8 cellular contexts compared by ENCODE assay signal in genomic region chr6:296151-297122, GRCh38. TPM values are rescaled to one million over a fixed set of nuclear protein-coding genes. Genes with fewer than 3 reads are reported as not detected.
A peak's percentile ranks its signal among the peaks of the same experiment; 100 is the strongest.
DNase-seq lines count a peak whose midpoint lies in the region; ATAC-seq, FAIRE-seq and TF ChIP-seq lines count a peak whose summit lies in the region.

No MANE protein-coding gene starts in this region.

- no peak for FAIRE-seq in HepG2 (lab: Jason Lieb, UNC)

- H3K27ac ChIP-seq in HepG2 (ENCODE audit: extremely low read length, insufficient read depth, low read length) (no peak overlapping the region), right lobe of liver (peak overlapping the region in 1 of 3 donors; percentile 11), HL-60 (replicated peaks) (peak overlapping the region; percentile 42), upper lobe of right lung (peak overlapping the region; percentile 27)

- H3K9me3 ChIP-seq in HepG2 (ENCODE audit: low read length) (no peaks in the 10 kb centered on the region), right lobe of liver (no peaks in the 10 kb centered on the region), upper lobe of right lung (no peaks in the 10 kb centered on the region)

- WGBS in HepG2 (ENCODE audit: low lambda C conversion rate): 46% methylated on average over 9 of the region's 9 CpGs
- 34% methylated on average over 9 of the region's 9 CpGs for WGBS in right lobe of liver (ENCODE audit: insufficient coverage, low coverage, low lambda C conversion rate, missing lambda C conversion rate)

- no peak overlapping the region for H2AFZ ChIP-seq in HepG2 (ENCODE audit: low read length)

- intact Hi-C loops in HepG2 (cut with micrococcal nuclease; ENCODE audit: unreplicated experiment) (no loop called here), right lobe of liver (cut with DNase I) (no loop called here), upper lobe of right lung (cut with DNase I) (no loop called here)

- H3K4me2 ChIP-seq in HepG2 (ENCODE audit: low read depth, low read length): no peak overlapping the region

- DNase-seq in HepG2 (ENCODE audit: low spot score): no peak
- DNase-seq in right lobe of liver: no peak
- DNase-seq in HL-60 (ENCODE audit: low read depth in 1 of 2, low spot score in 1 of 2): peak in 1 of 2 experiments; percentile 48
- DNase-seq in globus pallidus (ENCODE audit: low spot score): peak; percentile 89
- DNase-seq in upper lobe of right lung: peak; percentile 65
- DNase-seq in DMS114 treated with DMSO at 0.1 percent for 48 hours (lab: John Stamatoyannopoulos, UW; ENCODE audit: unreplicated experiment): no peak
- no peak for DNase-seq in NCI-H2029 (lab: John Stamatoyannopoulos, UW)

- peaks cover 31% of the 10 kb centered on the region for H3K4me1 ChIP-seq in HepG2 (ENCODE audit: insufficient read depth, low read length)
- H3K4me1 ChIP-seq in right lobe of liver: peaks cover 0 to 11% (median 0%) of the 10 kb centered on the region in 4 donors
- H3K4me1 ChIP-seq in upper lobe of right lung: peaks cover 56% of the 10 kb centered on the region

- TF ChIP-seq EP300 in HepG2 (IDR thresholded peaks at IDR 0.05; ENCODE audit: low read depth in 2 of 2, low read length in 2 of 2) (no peak), HepG2 (CRISPR knock-in tag; IDR thresholded peaks at IDR 0.05; ENCODE audit: borderline replicate concordance) (no peak)

- ATAC-seq in HepG2 (no peak), right lobe of liver (no peak), upper lobe of right lung (no peak), HG03175 (IDR thresholded peaks at IDR 0.05; ENCODE audit: unreplicated experiment) (no peak)

- POLR2A ChIA-PET in HepG2 (lab: Yijun Ruan, JAX): no interaction called here

- H3K79me2 ChIP-seq in HepG2 (ENCODE audit: insufficient read depth, low read length): peaks cover 41% of the 10 kb centered on the region

- peaks cover 12% of the 10 kb centered on the region; the same call in 1 of the 2 replicates for H4K20me1 ChIP-seq in HepG2 (ENCODE audit: insufficient read depth, low read length)

- TF ChIP-seq POLR2A in HepG2 (IDR thresholded peaks at IDR 0.05; ENCODE audit: insufficient read depth in 1 of 2, low read depth in 2 of 2, low read length in 2 of 2): no peak
- no peak for TF ChIP-seq POLR2A in right lobe of liver (IDR thresholded peaks at IDR 0.05)

- BruUV-seq in HepG2 (replicated peaks; lab: Mats Ljungman, UMichigan): no TSS peak

- CTCF ChIA-PET in HepG2 (lab: Yijun Ruan, JAX; ENCODE audit: low intra/inter-chr PET ratio, low total read pairs): no interaction called here

- H3K36me3 ChIP-seq in HepG2 (replicated peaks in 1 of 2; ENCODE audit: control insufficient read depth in 1 of 2, insufficient read depth in 2 of 2, low read length in 2 of 2) (no peaks in the 10 kb centered on the region), right lobe of liver (no peaks in the 10 kb centered on the region), upper lobe of right lung (no peaks in the 10 kb centered on the region)

- no peak overlapping the region for H3K9ac ChIP-seq in HepG2 (ENCODE audit: insufficient read depth, low read depth, low read length)

- H3K4me3 ChIP-seq in HepG2 (replicated peaks in 1 of 3; ENCODE audit: insufficient read depth in 1 of 3, low read depth in 2 of 3, low read length in 3 of 3) (no peak overlapping the region), right lobe of liver (no peak overlapping the region), HL-60 (replicated peaks; ENCODE audit: insufficient read depth, low read length) (no peak overlapping the region), upper lobe of right lung (no peak overlapping the region)

- H3K27me3 ChIP-seq in HepG2 (ENCODE audit: control insufficient read depth in 1 of 2, insufficient read depth in 2 of 2, low read length in 2 of 2) (no peaks in the 10 kb centered on the region; a peak in 1 of 5 replicates), right lobe of liver (no peaks in the 10 kb centered on the region), HL-60 (ENCODE audit: insufficient read depth, poor library complexity, severe bottlenecking) (no peaks in the 10 kb centered on the region), upper lobe of right lung (no peaks in the 10 kb centered on the region)

- in situ Hi-C loops in HepG2 (cut with HindIII; ENCODE audit: extremely low pct_ligation_motif_present, low pct_unique_long_range_greater_than_20kb): no loop called here

- no peak for TF ChIP-seq RAD21 in HepG2 (CRISPR knock-in tag; IDR thresholded peaks at IDR 0.05)

- TF ChIP-seq CTCF in HepG2 (CRISPR knock-in tag; IDR thresholded peaks at IDR 0.05): no peak
- TF ChIP-seq CTCF in right lobe of liver (IDR thresholded peaks at IDR 0.05): no peak
- no peak for TF ChIP-seq CTCF in HL-60 (IDR thresholded peaks at IDR 0.05; ENCODE audit: insufficient read depth, low read length)
- TF ChIP-seq CTCF in upper lobe of right lung (IDR thresholded peaks at IDR 0.05): no peak

TF ChIP-seq in HepG2, 621 proteins besides CTCF, POLR2A, EP300 and RAD21:
- TF ChIP-seq ZNF768 (CRISPR knock-in tag; IDR thresholded peaks at IDR 0.05) (peak; percentile 26; the same call in 1 of the 2 replicates), SRSF4 (IDR thresholded peaks at IDR 0.05; ENCODE audit: low read depth, low read length, poor library complexity, severe bottlenecking) (no peak)
TF ChIP-seq in HepG2: peak in this region for 1.

RNA-seq across cellular contexts. Expression of gene DUSP22, which starts 4.2 kb away (rescaled TPM):
- total RNA-seq in HepG2 (2016; rRNA removed; fragmentation: Illumina TruSeq; extraction: Trizol): 29.1 and 32.8 TPM in 2 replicates
- 22.6 TPM in 2 replicates for total RNA-seq in HepG2 (2016; cell fraction: cytosol; rRNA removed; fragmentation: Illumina TruSeq; extraction: Trizol; ENCODE audit: low read depth)
- total RNA-seq in HepG2 (2016; cell fraction: insoluble cytoplasmic fraction; rRNA removed; fragmentation: Illumina TruSeq; extraction: Trizol): 25.5 and 31.6 TPM in 2 replicates
- total RNA-seq in HepG2 (2016; cell fraction: membrane; rRNA removed; fragmentation: Illumina TruSeq; extraction: Trizol): 56.6 and 61.9 TPM in 2 replicates
- 32.2 and 39.4 TPM in 2 replicates for total RNA-seq in HepG2 (2016; cell fraction: nucleus; rRNA removed; fragmentation: Illumina TruSeq; extraction: Trizol)
- 20.2 and 22.5 TPM in 2 replicates for polyA plus RNA-seq in HepG2 (2011; rRNA removed)
- polyA plus RNA-seq in HepG2 (2011; cell fraction: cytosol; rRNA removed): 21.7 and 22.6 TPM in 2 replicates
- 114 and 123 TPM in 2 replicates for polyA plus RNA-seq in HepG2 (2011; cell fraction: nucleus; rRNA removed)
- polyA plus RNA-seq in HepG2 (2012): 26.8 and 53.2 TPM in 2 replicates
- 30.2 and 39.2 TPM in 2 replicates for polyA plus RNA-seq in HepG2 (2016; cell fraction: cytosol; fragmentation: Illumina TruSeq; extraction: Trizol; ENCODE audit: low read depth)
- 30.2 and 36.3 TPM in 2 replicates for polyA plus RNA-seq in HepG2 (2016; cell fraction: insoluble cytoplasmic fraction; fragmentation: Illumina TruSeq; extraction: Trizol; ENCODE audit: low read depth)
- 58.4 and 62.7 TPM in 2 replicates for polyA plus RNA-seq in HepG2 (2016; cell fraction: membrane; fragmentation: Illumina TruSeq; extraction: Trizol; ENCODE audit: low read depth)
- 46.9 and 51.1 TPM in 2 replicates for polyA plus RNA-seq in HepG2 (2016; cell fraction: nucleus; fragmentation: Illumina TruSeq; extraction: Trizol; ENCODE audit: insufficient read depth, low read depth)
- 5.3 and 29.0 TPM in 2 replicates for polyA minus RNA-seq in HepG2 (2011; rRNA and poly(A)+ RNA removed; ENCODE audit: low replicate concordance)
- 5.7 and 8.6 TPM in 2 replicates for polyA minus RNA-seq in HepG2 (2011; cell fraction: cytosol; rRNA and poly(A)+ RNA removed)
- 42.6 and 44.8 TPM in 2 replicates for polyA minus RNA-seq in HepG2 (2011; cell fraction: nucleus; rRNA and poly(A)+ RNA removed)
- 10 to 100 TPM; 20.6 to 24.8 (median 21.3) TPM for total RNA-seq in right lobe of liver
- 61.2 TPM for total RNA-seq in upper lobe of right lung

Comparison
In these comparisons a context has a peak if more than half of its experiments do, and no peak if none do; other contexts are left out.
1. DNase-seq: peak in globus pallidus (single experiment) and upper lobe of right lung (single experiment); none in HepG2 (single experiment), right lobe of liver (0 of 3), DMS114 treated with DMSO at 0.1 percent for 48 hours (single experiment) and NCI-H2029 (single experiment).